In the genomic region with DNA sequence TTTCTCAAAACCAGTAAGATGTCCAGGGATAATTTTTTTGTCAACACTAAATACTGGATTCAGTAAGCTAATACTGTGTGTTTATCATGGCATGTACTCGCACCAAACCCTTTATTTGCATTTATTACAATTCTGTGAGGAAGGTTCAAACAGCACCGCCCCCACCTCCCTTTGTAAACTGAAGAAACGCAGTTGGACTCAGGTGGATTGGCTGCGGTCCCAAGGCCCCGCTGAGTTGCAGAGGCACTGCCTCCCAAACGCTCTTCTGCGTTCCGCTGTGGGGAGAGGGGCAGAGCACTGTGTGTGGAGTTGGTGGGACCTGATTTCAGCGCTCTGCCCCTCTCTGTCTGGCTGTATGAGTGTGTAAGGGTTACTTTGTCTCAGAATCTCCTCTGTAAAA, we compare ENCODE assay signal across 8 cellular contexts. TPM values are rescaled to one million over a fixed set of nuclear protein-coding genes. Genes with fewer than 3 reads are reported as not detected.
A peak's percentile ranks its signal among the peaks of the same experiment; 100 is the strongest.
DNase-seq lines count a peak whose midpoint lies in the region; ATAC-seq and TF ChIP-seq lines count a peak whose summit lies in the region.

No MANE protein-coding gene starts in this region.

- TF ChIP-seq CTCF in HEK293 (tag by site-specific recombination; IDR thresholded peaks at IDR 0.05) (no peak), RWPE2 (IDR thresholded peaks at IDR 0.05; ENCODE audit: poor library complexity, severe bottlenecking) (no peak), brain microvascular endothelial cell (IDR thresholded peaks at IDR 0.05; ENCODE audit: low read depth, low read length, missing control alignments) (no peak), ascending aorta (IDR thresholded peaks at IDR 0.05) (no peak)

- peak in 1 of 3 donors; percentile 15 for DNase-seq in CD4-positive, CD25-positive, alpha-beta regulatory T cell
- DNase-seq in RWPE2 (ENCODE audit: low spot score), result no peak
- no peak for DNase-seq in dermis blood vessel endothelial cell
- DNase-seq in brain microvascular endothelial cell, result no peak
- DNase-seq in ascending aorta (ENCODE audit: low spot score in 2 of 2), result no peak

- intact Hi-C loops in ascending aorta (cut with DNase I), result loop anchor here (1.0 to 5.0 kb wide), 4 partner anchors 21 to 316 kb away; partner anchors contain the start of genes PRC1, UNC45A and VPS33B

- peaks cover 15% of the 10 kb centered on the region for H3K36me3 Mint-ChIP-seq in CD4-positive, CD25-positive, alpha-beta regulatory T cell

- H3K9me3 ChIP-seq in CD4-positive, CD25-positive, alpha-beta regulatory T cell (ENCODE audit: control insufficient read depth in 2 of 2, low read length in 2 of 2), result no peaks in the 10 kb centered on the region
- H3K9me3 ChIP-seq in HEK293 (ENCODE audit: control insufficient read depth, insufficient read depth, low read depth, low read length) (no peaks in the 10 kb centered on the region), RWPE2 (ENCODE audit: severe bottlenecking) (no peaks in the 10 kb centered on the region), iPS-20b (ENCODE audit: insufficient read depth, low read depth, low read length) (no peaks in the 10 kb centered on the region), ascending aorta (no peaks in the 10 kb centered on the region)

- peak overlapping the region; percentile 91; the same call in 1 of the 2 replicates for H3K9ac ChIP-seq in iPS-20b (ENCODE audit: low read depth, low read length)

- H3K36me3 ChIP-seq in CD4-positive, CD25-positive, alpha-beta regulatory T cell (ENCODE audit: control insufficient read depth, insufficient read depth, low read length), result peaks cover 20% of the 10 kb centered on the region
- H3K36me3 ChIP-seq in HEK293 (ENCODE audit: control insufficient read depth in 2 of 2, insufficient read depth in 1 of 2, low read length in 2 of 2) (peaks cover 23 to 65% of the 10 kb centered on the region in 2 experiments; a peak in 2 of 3 replicates), RWPE2 (ENCODE audit: low read depth) (peaks cover 43% of the 10 kb centered on the region), iPS-20b (ENCODE audit: insufficient read depth, low read depth, low read length) (peaks cover 37% of the 10 kb centered on the region), brain microvascular endothelial cell (replicated peaks) (peaks cover 26% of the 10 kb centered on the region), ascending aorta (peaks cover 28% of the 10 kb centered on the region in 2 donors)

- peak overlapping the region in 1 of 3 donors; percentile 62 for H3K27ac Mint-ChIP-seq in CD4-positive, CD25-positive, alpha-beta regulatory T cell

- CTCF ChIA-PET in HEK293 (lab: Yijun Ruan, JAX), result interaction anchor here (0.6 to 11.9 kb wide), 29 partner anchors 10 to 1208 kb away, joined by 3 to 163 read pairs (median 5); partner anchors contain the start of genes HDDC3, UNC45A and VPS33B

- H3K27ac ChIP-seq in CD4-positive, CD25-positive, alpha-beta regulatory T cell (ENCODE audit: insufficient read depth, low read length, poor library complexity, severe bottlenecking), result no peak overlapping the region
- H3K27ac ChIP-seq in HEK293 (ENCODE audit: extremely low read depth, low read depth, low read length) (peak overlapping the region; percentile 88), RWPE2 (ENCODE audit: poor library complexity, severe bottlenecking) (peak overlapping the region; percentile 76), iPS-20b (ENCODE audit: low read length) (no peak overlapping the region), brain microvascular endothelial cell (no peak overlapping the region), ascending aorta (no peak overlapping the region)

- H3K4me3 Mint-ChIP-seq in CD4-positive, CD25-positive, alpha-beta regulatory T cell, result peak overlapping the region; percentile 89 to 96 (median 91)

- in situ Hi-C loops in brain microvascular endothelial cell (cut with HindIII; ENCODE audit: low pct_ligation_motif_present, low sequenced_read_pairs), result no loop called here

- H3K9me3 Mint-ChIP-seq in CD4-positive, CD25-positive, alpha-beta regulatory T cell, result peaks cover 0 to 1% (median 0%) of the 10 kb centered on the region in 7 donors

- H3K27me3 ChIP-seq in CD4-positive, CD25-positive, alpha-beta regulatory T cell (ENCODE audit: control insufficient read depth, insufficient read depth, low read length), result no peaks in the 10 kb centered on the region
- H3K27me3 ChIP-seq in RWPE2 (ENCODE audit: insufficient read depth, poor library complexity, severe bottlenecking), result no peaks in the 10 kb centered on the region
- no peaks in the 10 kb centered on the region; the same call in 1 of the 2 replicates for H3K27me3 ChIP-seq in iPS-20b (ENCODE audit: insufficient read depth, low read length)
- no peaks in the 10 kb centered on the region for H3K27me3 ChIP-seq in brain microvascular endothelial cell (replicated peaks)
- H3K27me3 ChIP-seq in ascending aorta, result no peaks in the 10 kb centered on the region

- peak overlapping the region; percentile 23 for H3K4me3 ChIP-seq in CD4-positive, CD25-positive, alpha-beta regulatory T cell (ENCODE audit: low read depth, low read length)
- peak overlapping the region; percentile 73 for H3K4me3 ChIP-seq in HEK293 (ENCODE audit: low read depth, low read length)
- peak overlapping the region; percentile 56 for H3K4me3 ChIP-seq in RWPE2 (ENCODE audit: severe bottlenecking)
- peak overlapping the region; percentile 85 for H3K4me3 ChIP-seq in iPS-20b (ENCODE audit: low read length)
- H3K4me3 ChIP-seq in brain microvascular endothelial cell (ENCODE audit: low read depth, low read length), result no peak overlapping the region
- H3K4me3 ChIP-seq in ascending aorta, result peak overlapping the region in 1 of 2 donors; percentile 73

- H3K27me3 Mint-ChIP-seq in CD4-positive, CD25-positive, alpha-beta regulatory T cell, result no peaks in the 10 kb centered on the region

- ATAC-seq in CD4-positive, CD25-positive, alpha-beta regulatory T cell (ENCODE audit: low read depth in 2 of 2), result no peak
- no peak for ATAC-seq in RWPE2 (ENCODE audit: low read depth)
- no peak for ATAC-seq in HG03139 (IDR thresholded peaks at IDR 0.05; ENCODE audit: unreplicated experiment)

- H3K4me1 Mint-ChIP-seq in CD4-positive, CD25-positive, alpha-beta regulatory T cell, result peaks cover 0 to 26% (median 7%) of the 10 kb centered on the region in 4 donors

- POLR2A ChIA-PET in HEK293 (lab: Yijun Ruan, JAX), result interaction anchor here (0.6 to 7.8 kb wide), 14 partner anchors 8 to 1782 kb away, joined by 3 to 179 read pairs (median 6); partner anchors contain the start of genes CIB1, GDPGP1, HDDC3 and MAN2A2

- H3K4me1 ChIP-seq in CD4-positive, CD25-positive, alpha-beta regulatory T cell (ENCODE audit: control insufficient read depth, insufficient read depth, low read length, poor library complexity, severe bottlenecking), result peaks cover 24% of the 10 kb centered on the region
- H3K4me1 ChIP-seq in HEK293 (ENCODE audit: control insufficient read depth, insufficient read depth, low read length), result no peaks in the 10 kb centered on the region; the same call in 1 of the 2 replicates
- H3K4me1 ChIP-seq in RWPE2 (ENCODE audit: insufficient read depth, poor library complexity, severe bottlenecking), result peaks cover 5% of the 10 kb centered on the region
- H3K4me1 ChIP-seq in iPS-20b (ENCODE audit: insufficient read depth, low read length), result peaks cover 12% of the 10 kb centered on the region; the same call in 1 of the 2 replicates
- H3K4me1 ChIP-seq in ascending aorta, result peaks cover 13 to 41% of the 10 kb centered on the region in 2 donors

TF ChIP-seq in HEK293, 187 proteins besides CTCF, POLR2A, EP300 and RAD21:
- TF ChIP-seq SP2 (tag by site-specific recombination; IDR thresholded peaks at IDR 0.05) (0 out of 2 replicates have a peak, but pooled peaks have one; percentile 7), ZIC2 (tag by site-specific recombination; IDR thresholded peaks at IDR 0.05) (peak; percentile 54), PRDM6 (tag by site-specific recombination; IDR thresholded peaks at IDR 0.05) (0 out of 2 replicates have a peak, but pooled peaks have one; percentile 10), ZNF776 (tag by site-specific recombination; IDR thresholded peaks at IDR 0.05; ENCODE audit: borderline replicate concordance) (no peak), ZNF600 (tag by site-specific recombination; IDR thresholded peaks at IDR 0.05) (peak; percentile 16; the same call in 1 of the 2 replicates)

RNA-seq across cellular contexts. Expression of gene RCCD1, which starts 1.2 kb away (rescaled TPM):
- total RNA-seq in CD4-positive, CD25-positive, alpha-beta regulatory T cell, result 6.2 TPM
- polyA plus RNA-seq in CD4-positive, CD25-positive, alpha-beta regulatory T cell, result 1 to 10 TPM; 2.2 to 4.2 (median 3.3) TPM
- 6.8 and 12.4 TPM in 2 replicates for total RNA-seq in dermis blood vessel endothelial cell
- total RNA-seq in ascending aorta, result 10.0 TPM

RNA-seq across cellular contexts. Expression of gene UNC45A, which starts 20.8 kb away (rescaled TPM):
- total RNA-seq in CD4-positive, CD25-positive, alpha-beta regulatory T cell, result 48.3 TPM
- polyA plus RNA-seq in CD4-positive, CD25-positive, alpha-beta regulatory T cell, result 10 to 100 TPM; 45.4 to 65.9 (median 59.3) TPM
- total RNA-seq in dermis blood vessel endothelial cell (128 and 141 TPM in 2 replicates), ascending aorta (73.5 TPM)

RNA-seq across cellular contexts. Expression of gene HDDC3, which starts 23.6 kb away (rescaled TPM):
- 15.6 TPM for total RNA-seq in CD4-positive, CD25-positive, alpha-beta regulatory T cell
- 10 to 100 TPM; 24.4 to 36.2 (median 33.3) TPM for polyA plus RNA-seq in CD4-positive, CD25-positive, alpha-beta regulatory T cell
- total RNA-seq in dermis blood vessel endothelial cell, result 16.3 and 16.7 TPM in 2 replicates
- 29.4 TPM for total RNA-seq in ascending aorta

RNA-seq across cellular contexts. Expression of gene PRC1, which starts 38.4 kb away (rescaled TPM):
- total RNA-seq in CD4-positive, CD25-positive, alpha-beta regulatory T cell, result 63.8 TPM
- 10 to 100 TPM in 1 of 4 donors, 1 to 10 TPM in 3; 2.7 to 10.9 (median 7.5) TPM for polyA plus RNA-seq in CD4-positive, CD25-positive, alpha-beta regulatory T cell
- 83.0 and 274 TPM in 2 replicates for total RNA-seq in dermis blood vessel endothelial cell
- total RNA-seq in ascending aorta, result 29.1 TPM

RNA-seq across cellular contexts. Expression of gene MAN2A2, which starts 52.8 kb away (rescaled TPM):
- 120 TPM for total RNA-seq in CD4-positive, CD25-positive, alpha-beta regulatory T cell
- 1 to 10 TPM; 3.8 to 6.6 (median 5.7) TPM for polyA plus RNA-seq in CD4-positive, CD25-positive, alpha-beta regulatory T cell
- total RNA-seq in dermis blood vessel endothelial cell, result 23.1 and 38.7 TPM in 2 replicates
- 90.4 TPM for total RNA-seq in ascending aorta

Comparison
In these comparisons a context has a peak if more than half of its experiments do, and no peak if none do; other contexts are left out.
1. H3K27ac ChIP-seq: peak in HEK293 (single experiment) and RWPE2 (single experiment); none in CD4-positive, CD25-positive, alpha-beta regulatory T cell (single experiment), iPS-20b (single experiment), brain microvascular endothelial cell (single experiment) and ascending aorta (0 of 2).